ENCODE assay signal across 39 cellular contexts in genomic region chr3:4125576-4125975, GRCh38.
"Had no signal": no experiment of that assay in that cellular context is flagged by ENCODE, and none has a peak within 500 bp of the region (broad histone marks: within the 10 kb centered on the region; RNA-seq: fewer than 3 reads in every experiment).

No MANE protein-coding gene starts in this region.

- DNase-seq: activated effector memory CD4-positive, alpha-beta T cell treated with anti-CD3 and anti-CD28 coated beads, Interleukin-2, amount 50 U/mL, for 16 hours; activated effector memory CD4-positive, alpha-beta T cell treated with Interleukin-2 at 50 U/mL for 16 hours; activated gamma-delta T cell; activated gamma-delta T cell treated with Interleukin-2 at 50 U/mL for 16 hours; activated naive CD4-positive, alpha-beta T cell; activated naive CD4-positive, alpha-beta T cell treated with anti-CD3 and anti-CD28 coated beads for 36 hours; activated naive CD4-positive, alpha-beta T cell treated with anti-CD3 and anti-CD28 coated beads, Interleukin-2, amount 10 ng/mL, durations not matched to agents 7 days and 5 days; activated naive CD4-positive, alpha-beta T cell treated with anti-CD3 and anti-CD28 coated beads, Interleukin-2, amount 50 U/mL, for 16 hours; activated naive CD4-positive, alpha-beta T cell treated with Interleukin-2 at 50 U/mL for 16 hours; activated naive CD8-positive, alpha-beta T cell treated with anti-CD3 and anti-CD28 coated beads for 36 hours; activated naive CD8-positive, alpha-beta T cell treated with anti-CD3 and anti-CD28 coated beads, Interleukin-2, amount 10 ng/mL, durations not matched to agents 7 days and 5 days; activated naive CD8-positive, alpha-beta T cell treated with anti-CD3 and anti-CD28 coated beads, Interleukin-2, amount 50 U/mL, for 24 hours; activated T-cell treated with anti-CD3 and anti-CD28 coated beads, Interleukin-2, amount 50 U/mL, for 1 hour; activated T-cell treated with anti-CD3 and anti-CD28 coated beads, Interleukin-2, amount 50 U/mL, for 24 hours; activated T-cell treated with anti-CD3 and anti-CD28 coated beads, Interleukin-2, amount 50 U/mL, for 4 hours; activated T-cell treated with anti-CD3 and anti-CD28 coated beads, Interleukin-2, amount 50 U/mL, for 48 hours; activated T-cell treated with anti-CD3 and anti-CD28 coated beads, Interleukin-2, amount 50 U/mL, for 72 hours; adrenal gland; amniotic stem cell; amygdala; anterior cingulate cortex; aorta; body of pancreas; brain microvascular endothelial cell; central memory CD4-positive, alpha-beta T cell; cerebellar nuclear complex had no signal

- H3K27me3 Mint-ChIP-seq: activated naive CD4-positive, alpha-beta T cell treated with anti-CD3 and anti-CD28 coated beads, Interleukin-2, amount 10 ng/mL, durations not matched to agents 7 days and 5 days; activated naive CD4-positive, alpha-beta T cell treated with anti-CD3 and anti-CD28 coated beads, Interleukin-2, amount 50 U/mL, for 24 hours; activated naive CD8-positive, alpha-beta T cell; activated naive CD8-positive, alpha-beta T cell treated with anti-CD3 and anti-CD28 coated beads for 36 hours; activated naive CD8-positive, alpha-beta T cell treated with anti-CD3 and anti-CD28 coated beads, Interleukin-2, amount 10 ng/mL, durations not matched to agents 7 days and 5 days; activated naive CD8-positive, alpha-beta T cell treated with anti-CD3 and anti-CD28 coated beads, Interleukin-2, amount 50 U/mL, for 24 hours; activated T-cell treated with anti-CD3 and anti-CD28 coated beads, Interleukin-2, amount 50 U/mL, for 24 hours; activated T-helper 17 cell treated with anti-CD3 and anti-CD28 coated beads, Interleukin-2, amount 50 U/mL, for 72 hours; central memory CD8-positive, alpha-beta T cell had no signal

- H3K4me1 ChIP-seq: ascending aorta, body of pancreas, breast epithelium had no signal

- ATAC-seq: activated naive CD4-positive, alpha-beta T cell treated with anti-CD3 and anti-CD28 coated beads, Interleukin-2, amount 50 U/mL, for 72 hours; activated naive CD8-positive, alpha-beta T cell treated with anti-CD3 and anti-CD28 coated beads, Interleukin-2, amount 50 U/mL, for 24 hours; activated T-cell treated with anti-CD3 and anti-CD28 coated beads, Interleukin-2, amount 50 U/mL, for 4 hours; activated T-cell treated with anti-CD3 and anti-CD28 coated beads, Interleukin-2, amount 50 U/mL, for 72 hours; activated T-helper 17 cell treated with anti-CD3 and anti-CD28 coated beads, Interleukin-2, amount 50 U/mL, for 72 hours; body of pancreas had no signal

- H3K27me3 ChIP-seq: adrenal gland, ascending aorta, body of pancreas, brain microvascular endothelial cell, breast epithelium, cardiac muscle cell had no signal

- H3K36me3 ChIP-seq: adrenal gland, ascending aorta, brain microvascular endothelial cell, breast epithelium, cardiac muscle cell had no signal

- H3K9me3 Mint-ChIP-seq: activated naive CD4-positive, alpha-beta T cell treated with anti-CD3 and anti-CD28 coated beads, Interleukin-2, amount 50 U/mL, for 72 hours; activated naive CD8-positive, alpha-beta T cell treated with anti-CD3 and anti-CD28 coated beads, Interleukin-2, amount 50 U/mL, for 24 hours; activated T-helper 1 cell treated with anti-CD3 and anti-CD28 coated beads, Interleukin-12 subunit alpha, Interleukin-12 subunit beta, Interleukin-2, Interleukin-4 antibody, amounts not matched to agents 30 ng/mL and 10 ng/mL and 1 ng/mL, durations not matched to agents 14 hours and 24 hours and 36 hours; activated T-helper 2 cell treated with anti-CD3 and anti-CD28 coated beads, Interferon-gamma antibody, Interleukin-2, Interleukin-4, amounts not matched to agents 10 μg/mL and 5 μg/mL and 100 μg/mL, durations not matched to agents 14 hours and 24 hours and 36 hours had no signal

- H3K9me3 ChIP-seq: adrenal gland, ascending aorta, body of pancreas had no signal

- H3K27ac ChIP-seq: adrenal gland, ascending aorta, body of pancreas, brain microvascular endothelial cell, breast epithelium, cardiac muscle cell had no signal

- H3K27ac Mint-ChIP-seq: activated naive CD4-positive, alpha-beta T cell treated with anti-CD3 and anti-CD28 coated beads for 36 hours; activated naive CD4-positive, alpha-beta T cell treated with anti-CD3 and anti-CD28 coated beads, Interleukin-2, amount 10 ng/mL, durations not matched to agents 7 days and 5 days; activated naive CD4-positive, alpha-beta T cell treated with anti-CD3 and anti-CD28 coated beads, Interleukin-2, amount 50 U/mL, for 24 hours; activated naive CD4-positive, alpha-beta T cell treated with anti-CD3 and anti-CD28 coated beads, Interleukin-2, amount 50 U/mL, for 72 hours; activated naive CD8-positive, alpha-beta T cell; activated naive CD8-positive, alpha-beta T cell treated with anti-CD3 and anti-CD28 coated beads for 36 hours; activated naive CD8-positive, alpha-beta T cell treated with anti-CD3 and anti-CD28 coated beads, Interleukin-2, amount 10 ng/mL, durations not matched to agents 7 days and 5 days; activated naive CD8-positive, alpha-beta T cell treated with anti-CD3 and anti-CD28 coated beads, Interleukin-2, amount 50 U/mL, for 24 hours; activated T-cell treated with anti-CD3 and anti-CD28 coated beads, Interleukin-2, amount 50 U/mL, for 24 hours; activated T-cell treated with anti-CD3 and anti-CD28 coated beads, Interleukin-2, amount 50 U/mL, for 72 hours; activated T-helper 1 cell treated with anti-CD3 and anti-CD28 coated beads, Interleukin-12 subunit alpha, Interleukin-12 subunit beta, Interleukin-2, Interleukin-4 antibody, amounts not matched to agents 30 ng/mL and 10 ng/mL and 1 ng/mL, durations not matched to agents 14 hours and 24 hours and 36 hours; activated T-helper 17 cell treated with anti-CD3 and anti-CD28 coated beads, Interleukin-2, amount 50 U/mL, for 72 hours; activated T-helper 2 cell treated with anti-CD3 and anti-CD28 coated beads, Interferon-gamma antibody, Interleukin-2, Interleukin-4, amounts not matched to agents 10 μg/mL and 5 μg/mL and 100 μg/mL, durations not matched to agents 14 hours and 24 hours and 36 hours; brain had no signal

- H3K4me1 Mint-ChIP-seq: activated naive CD4-positive, alpha-beta T cell treated with anti-CD3 and anti-CD28 coated beads, Interleukin-2, amount 10 ng/mL, durations not matched to agents 7 days and 5 days; activated naive CD4-positive, alpha-beta T cell treated with anti-CD3 and anti-CD28 coated beads, Interleukin-2, amount 50 U/mL, for 24 hours; activated naive CD8-positive, alpha-beta T cell treated with anti-CD3 and anti-CD28 coated beads for 36 hours; activated naive CD8-positive, alpha-beta T cell treated with anti-CD3 and anti-CD28 coated beads, Interleukin-2, amount 10 ng/mL, durations not matched to agents 7 days and 5 days; activated naive CD8-positive, alpha-beta T cell treated with anti-CD3 and anti-CD28 coated beads, Interleukin-2, amount 50 U/mL, for 24 hours; activated T-helper 17 cell treated with anti-CD3 and anti-CD28 coated beads, Interleukin-2, amount 50 U/mL, for 72 hours; central memory CD8-positive, alpha-beta T cell had no signal

- H3K4me3 Mint-ChIP-seq: activated naive CD4-positive, alpha-beta T cell treated with anti-CD3 and anti-CD28 coated beads for 36 hours; activated naive CD4-positive, alpha-beta T cell treated with anti-CD3 and anti-CD28 coated beads, Interleukin-2, amount 10 ng/mL, durations not matched to agents 7 days and 5 days; activated naive CD4-positive, alpha-beta T cell treated with anti-CD3 and anti-CD28 coated beads, Interleukin-2, amount 50 U/mL, for 24 hours; activated naive CD8-positive, alpha-beta T cell; activated naive CD8-positive, alpha-beta T cell treated with anti-CD3 and anti-CD28 coated beads for 36 hours; activated naive CD8-positive, alpha-beta T cell treated with anti-CD3 and anti-CD28 coated beads, Interleukin-2, amount 10 ng/mL, durations not matched to agents 7 days and 5 days; activated naive CD8-positive, alpha-beta T cell treated with anti-CD3 and anti-CD28 coated beads, Interleukin-2, amount 50 U/mL, for 24 hours; activated T-cell treated with anti-CD3 and anti-CD28 coated beads, Interleukin-2, amount 50 U/mL, for 24 hours; activated T-cell treated with anti-CD3 and anti-CD28 coated beads, Interleukin-2, amount 50 U/mL, for 4 hours; activated T-cell treated with anti-CD3 and anti-CD28 coated beads, Interleukin-2, amount 50 U/mL, for 72 hours; activated T-helper 1 cell treated with anti-CD3 and anti-CD28 coated beads, Interleukin-12 subunit alpha, Interleukin-12 subunit beta, Interleukin-2, Interleukin-4 antibody, amounts not matched to agents 30 ng/mL and 10 ng/mL and 1 ng/mL, durations not matched to agents 14 hours and 24 hours and 36 hours; activated T-helper 17 cell treated with anti-CD3 and anti-CD28 coated beads, Interleukin-2, amount 50 U/mL, for 72 hours; brain; central memory CD8-positive, alpha-beta T cell had no signal

- FAIRE-seq: astrocyte, bronchial epithelial cell had no signal

- H3K4me3 ChIP-seq: adrenal gland, ascending aorta, body of pancreas, breast epithelium, cardiac muscle cell had no signal

- H3K36me3 Mint-ChIP-seq: activated naive CD4-positive, alpha-beta T cell treated with anti-CD3 and anti-CD28 coated beads, Interleukin-2, amount 10 ng/mL, durations not matched to agents 7 days and 5 days; activated naive CD4-positive, alpha-beta T cell treated with anti-CD3 and anti-CD28 coated beads, Interleukin-2, amount 50 U/mL, for 72 hours; activated naive CD8-positive, alpha-beta T cell treated with anti-CD3 and anti-CD28 coated beads, Interleukin-2, amount 10 ng/mL, durations not matched to agents 7 days and 5 days; brain had no signal
